8 cellular contexts compared by ENCODE assay signal in the genomic region with DNA sequence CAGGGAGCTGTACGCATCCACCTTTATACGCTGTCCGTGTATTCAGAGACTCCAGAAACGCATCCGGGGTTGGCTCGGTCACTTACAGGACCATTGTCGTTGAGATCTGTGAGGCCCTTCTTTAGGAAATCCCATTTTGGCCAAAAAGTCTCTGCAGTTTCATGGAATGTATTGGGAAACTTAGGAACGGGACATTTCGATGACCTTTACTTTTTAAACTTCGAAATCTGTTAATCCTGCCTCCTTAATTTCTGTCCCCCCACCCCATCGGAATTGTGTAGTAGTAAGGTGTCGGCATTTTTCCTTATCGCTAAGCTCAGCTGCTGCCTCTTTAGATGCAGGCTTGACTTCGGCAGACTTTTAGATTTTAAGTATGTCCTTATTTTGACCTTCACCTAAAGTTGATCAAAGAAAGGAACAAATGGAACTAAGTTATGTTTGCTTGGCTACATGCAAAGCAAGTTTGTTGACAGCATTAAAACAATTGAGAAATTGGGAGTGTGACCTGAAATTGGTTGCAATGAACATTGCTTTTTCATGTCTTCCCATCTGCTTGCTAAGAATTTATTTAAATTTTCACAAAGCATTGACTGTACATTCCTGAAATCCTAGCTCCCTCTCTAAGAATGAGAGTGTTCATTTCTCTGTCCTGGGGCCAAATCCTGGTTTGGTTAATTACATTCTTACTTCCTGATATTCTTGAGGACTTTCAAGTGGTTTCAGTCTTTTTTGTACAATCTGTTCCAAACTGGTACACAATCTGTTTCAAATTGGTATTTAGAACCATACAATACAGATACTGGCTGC. TPM values are rescaled to one million over a fixed set of nuclear protein-coding genes. Genes with fewer than 3 reads are reported as not detected.
DNase-seq lines count a peak whose midpoint lies in the region; ATAC-seq and TF ChIP-seq lines count a peak whose summit lies in the region.

No MANE protein-coding gene starts in this region.

- CTCF ChIA-PET in WTC11 (lab: Charles Lee) = interaction anchor here (0.6 to 1.3 kb wide), 3 partner anchors 45 to 373 kb away, joined by 3 read pairs; no protein-coding TSS in a partner anchor

- no peaks in the 10 kb centered on the region for H3K27me3 ChIP-seq in foreskin keratinocyte
- no peaks in the 10 kb centered on the region for H3K27me3 ChIP-seq in skeletal muscle satellite cell (ENCODE audit: control insufficient read depth, insufficient read depth, low read length)

- peaks cover 8% of the 10 kb centered on the region for H3K36me3 Mint-ChIP-seq in WTC11

- no peak for ATAC-seq in WTC11
- ATAC-seq in foreskin keratinocyte = no peak
- no peak for ATAC-seq in omental fat pad (ENCODE audit: low FRiP score)
- no peak for ATAC-seq in GM21619 (IDR thresholded peaks at IDR 0.05; ENCODE audit: unreplicated experiment)

- DNase-seq in NCI-H2227 (lab: John Stamatoyannopoulos, UW; ENCODE audit: unreplicated experiment) = peak; percentile 49
- no peak for DNase-seq in NCI-H2227 treated with DMSO at 0.1 percent for 48 hours (lab: John Stamatoyannopoulos, UW)
- no peak for DNase-seq in WTC11 (ENCODE audit: low spot score)
- DNase-seq in foreskin keratinocyte = peak in 1 of 2 donors; percentile 44
- no peak for DNase-seq in A172 (ENCODE audit: low spot score)
- DNase-seq in omental fat pad (ENCODE audit: low spot score) = no peak

- H3K4me2 ChIP-seq in skeletal muscle satellite cell (ENCODE audit: low read length) = peak overlapping the region; percentile 77

- peaks cover 25% of the 10 kb centered on the region for H3K27me3 Mint-ChIP-seq in WTC11 (ENCODE audit: low read depth)

- peak overlapping the region; percentile 98 for H3K9ac ChIP-seq in skeletal muscle satellite cell (ENCODE audit: low read depth, low read length)

- peak overlapping the region; percentile 82 for H3K4me3 ChIP-seq in skeletal muscle satellite cell (ENCODE audit: low read length)

- H3K4me1 Mint-ChIP-seq in WTC11 = peaks cover 30% of the 10 kb centered on the region

- H3K9me3 ChIP-seq in skeletal muscle satellite cell (replicated peaks; ENCODE audit: low read length) = no peaks in the 10 kb centered on the region

- H3K4me1 ChIP-seq in foreskin keratinocyte (peaks cover 12% of the 10 kb centered on the region), skeletal muscle satellite cell (ENCODE audit: control insufficient read depth, insufficient read depth, low read length) (peaks cover 17% of the 10 kb centered on the region)

- POLR2A ChIA-PET in WTC11 (lab: Charles Lee) = interaction anchor here (0.6 kb wide), 1 partner anchor 279 kb away, joined by 4 read pairs; no protein-coding TSS in a partner anchor

- H3K27ac ChIP-seq in foreskin keratinocyte = peak overlapping the region; percentile 53

- peaks cover 16% of the 10 kb centered on the region for H3K36me3 ChIP-seq in skeletal muscle satellite cell (ENCODE audit: insufficient read depth, low read length)

- TF ChIP-seq CTCF in WTC11 (IDR thresholded peaks at IDR 0.05) (no peak), foreskin keratinocyte (conservative IDR thresholded peaks at IDR 0.05) (no peak), omental fat pad (IDR thresholded peaks at IDR 0.05) (no peak)

- H3K4me3 Mint-ChIP-seq in WTC11 = peak overlapping the region; percentile 84

- H3K9me3 Mint-ChIP-seq in WTC11 = peaks cover 21% of the 10 kb centered on the region

- peak overlapping the region; percentile 87 for H3K27ac Mint-ChIP-seq in WTC11

TF ChIP-seq in WTC11, 78 proteins besides CTCF, POLR2A, EP300 and RAD21 (continues in another document):
- TF ChIP-seq ZBTB43 (CRISPR knock-in tag; IDR thresholded peaks at IDR 0.05) (no peak), JAZF1 (CRISPR knock-in tag; IDR thresholded peaks at IDR 0.05) (no peak), FOXP1 (CRISPR knock-in tag; IDR thresholded peaks at IDR 0.05; ENCODE audit: borderline replicate concordance) (no peak), TP53 (CRISPR knock-in tag; IDR thresholded peaks at IDR 0.05) (no peak), GABPB1 (CRISPR knock-in tag; IDR thresholded peaks at IDR 0.05) (no peak), JUN (CRISPR knock-in tag; IDR thresholded peaks at IDR 0.05) (no peak)
- TF ChIP-seq, protein P1, sequence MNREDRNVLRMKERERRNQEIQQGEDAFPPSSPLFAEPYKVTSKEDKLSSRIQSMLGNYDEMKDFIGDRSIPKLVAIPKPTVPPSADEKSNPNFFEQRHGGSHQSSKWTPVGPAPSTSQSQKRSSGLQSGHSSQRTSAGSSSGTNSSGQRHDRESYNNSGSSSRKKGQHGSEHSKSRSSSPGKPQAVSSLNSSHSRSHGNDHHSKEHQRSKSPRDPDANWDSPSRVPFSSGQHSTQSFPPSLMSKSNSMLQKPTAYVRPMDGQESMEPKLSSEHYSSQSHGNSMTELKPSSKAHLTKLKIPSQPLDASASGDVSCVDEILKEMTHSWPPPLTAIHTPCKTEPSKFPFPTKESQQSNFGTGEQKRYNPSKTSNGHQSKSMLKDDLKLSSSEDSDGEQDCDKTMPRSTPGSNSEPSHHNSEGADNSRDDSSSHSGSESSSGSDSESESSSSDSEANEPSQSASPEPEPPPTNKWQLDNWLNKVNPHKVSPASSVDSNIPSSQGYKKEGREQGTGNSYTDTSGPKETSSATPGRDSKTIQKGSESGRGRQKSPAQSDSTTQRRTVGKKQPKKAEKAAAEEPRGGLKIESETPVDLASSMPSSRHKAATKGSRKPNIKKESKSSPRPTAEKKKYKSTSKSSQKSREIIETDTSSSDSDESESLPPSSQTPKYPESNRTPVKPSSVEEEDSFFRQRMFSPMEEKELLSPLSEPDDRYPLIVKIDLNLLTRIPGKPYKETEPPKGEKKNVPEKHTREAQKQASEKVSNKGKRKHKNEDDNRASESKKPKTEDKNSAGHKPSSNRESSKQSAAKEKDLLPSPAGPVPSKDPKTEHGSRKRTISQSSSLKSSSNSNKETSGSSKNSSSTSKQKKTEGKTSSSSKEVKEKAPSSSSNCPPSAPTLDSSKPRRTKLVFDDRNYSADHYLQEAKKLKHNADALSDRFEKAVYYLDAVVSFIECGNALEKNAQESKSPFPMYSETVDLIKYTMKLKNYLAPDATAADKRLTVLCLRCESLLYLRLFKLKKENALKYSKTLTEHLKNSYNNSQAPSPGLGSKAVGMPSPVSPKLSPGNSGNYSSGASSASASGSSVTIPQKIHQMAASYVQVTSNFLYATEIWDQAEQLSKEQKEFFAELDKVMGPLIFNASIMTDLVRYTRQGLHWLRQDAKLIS (CRISPR knock-in tag; IDR thresholded peaks at IDR 0.05; ENCODE audit: borderline replicate concordance) = no peak
- TF ChIP-seq, protein P2, sequence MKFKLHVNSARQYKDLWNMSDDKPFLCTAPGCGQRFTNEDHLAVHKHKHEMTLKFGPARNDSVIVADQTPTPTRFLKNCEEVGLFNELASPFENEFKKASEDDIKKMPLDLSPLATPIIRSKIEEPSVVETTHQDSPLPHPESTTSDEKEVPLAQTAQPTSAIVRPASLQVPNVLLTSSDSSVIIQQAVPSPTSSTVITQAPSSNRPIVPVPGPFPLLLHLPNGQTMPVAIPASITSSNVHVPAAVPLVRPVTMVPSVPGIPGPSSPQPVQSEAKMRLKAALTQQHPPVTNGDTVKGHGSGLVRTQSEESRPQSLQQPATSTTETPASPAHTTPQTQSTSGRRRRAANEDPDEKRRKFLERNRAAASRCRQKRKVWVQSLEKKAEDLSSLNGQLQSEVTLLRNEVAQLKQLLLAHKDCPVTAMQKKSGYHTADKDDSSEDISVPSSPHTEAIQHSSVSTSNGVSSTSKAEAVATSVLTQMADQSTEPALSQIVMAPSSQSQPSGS (CRISPR knock-in tag; IDR thresholded peaks at IDR 0.05; ENCODE audit: borderline replicate concordance, low read depth) = no peak
- TF ChIP-seq, protein P3, sequence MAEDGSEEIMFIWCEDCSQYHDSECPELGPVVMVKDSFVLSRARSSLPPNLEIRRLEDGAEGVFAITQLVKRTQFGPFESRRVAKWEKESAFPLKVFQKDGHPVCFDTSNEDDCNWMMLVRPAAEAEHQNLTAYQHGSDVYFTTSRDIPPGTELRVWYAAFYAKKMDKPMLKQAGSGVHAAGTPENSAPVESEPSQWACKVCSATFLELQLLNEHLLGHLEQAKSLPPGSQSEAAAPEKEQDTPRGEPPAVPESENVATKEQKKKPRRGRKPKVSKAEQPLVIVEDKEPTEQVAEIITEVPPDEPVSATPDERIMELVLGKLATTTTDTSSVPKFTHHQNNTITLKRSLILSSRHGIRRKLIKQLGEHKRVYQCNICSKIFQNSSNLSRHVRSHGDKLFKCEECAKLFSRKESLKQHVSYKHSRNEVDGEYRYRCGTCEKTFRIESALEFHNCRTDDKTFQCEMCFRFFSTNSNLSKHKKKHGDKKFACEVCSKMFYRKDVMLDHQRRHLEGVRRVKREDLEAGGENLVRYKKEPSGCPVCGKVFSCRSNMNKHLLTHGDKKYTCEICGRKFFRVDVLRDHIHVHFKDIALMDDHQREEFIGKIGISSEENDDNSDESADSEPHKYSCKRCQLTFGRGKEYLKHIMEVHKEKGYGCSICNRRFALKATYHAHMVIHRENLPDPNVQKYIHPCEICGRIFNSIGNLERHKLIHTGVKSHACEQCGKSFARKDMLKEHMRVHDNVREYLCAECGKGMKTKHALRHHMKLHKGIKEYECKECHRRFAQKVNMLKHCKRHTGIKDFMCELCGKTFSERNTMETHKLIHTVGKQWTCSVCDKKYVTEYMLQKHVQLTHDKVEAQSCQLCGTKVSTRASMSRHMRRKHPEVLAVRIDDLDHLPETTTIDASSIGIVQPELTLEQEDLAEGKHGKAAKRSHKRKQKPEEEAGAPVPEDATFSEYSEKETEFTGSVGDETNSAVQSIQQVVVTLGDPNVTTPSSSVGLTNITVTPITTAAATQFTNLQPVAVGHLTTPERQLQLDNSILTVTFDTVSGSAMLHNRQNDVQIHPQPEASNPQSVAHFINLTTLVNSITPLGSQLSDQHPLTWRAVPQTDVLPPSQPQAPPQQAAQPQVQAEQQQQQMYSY (CRISPR knock-in tag; IDR thresholded peaks at IDR 0.05) = no peak

RNA-seq across cellular contexts. Expression of gene RAPH1, which starts 0.9 kb away (rescaled TPM):
- 18.0 to 24.6 TPM (median 18.2 TPM) in 3 replicates for total RNA-seq in WTC11 (2021)
- total RNA-seq in foreskin keratinocyte = 9.9 and 12.3 TPM in 2 replicates
- 1.5 and 1.9 TPM in 2 replicates for polyA plus RNA-seq in foreskin keratinocyte
- total RNA-seq in skeletal muscle satellite cell (2012; rRNA removed) = 25.1 and 29.9 TPM in 2 replicates
- total RNA-seq in A172 (2014; rRNA removed; shearing (Covaris generic)) = 11.2 and 15.5 TPM in 2 replicates
- total RNA-seq in omental fat pad = 10 to 100 TPM; 38.1 to 86.1 (median 65.6) TPM
